ENCODE assay signal across 22 cellular contexts in the genomic region with DNA sequence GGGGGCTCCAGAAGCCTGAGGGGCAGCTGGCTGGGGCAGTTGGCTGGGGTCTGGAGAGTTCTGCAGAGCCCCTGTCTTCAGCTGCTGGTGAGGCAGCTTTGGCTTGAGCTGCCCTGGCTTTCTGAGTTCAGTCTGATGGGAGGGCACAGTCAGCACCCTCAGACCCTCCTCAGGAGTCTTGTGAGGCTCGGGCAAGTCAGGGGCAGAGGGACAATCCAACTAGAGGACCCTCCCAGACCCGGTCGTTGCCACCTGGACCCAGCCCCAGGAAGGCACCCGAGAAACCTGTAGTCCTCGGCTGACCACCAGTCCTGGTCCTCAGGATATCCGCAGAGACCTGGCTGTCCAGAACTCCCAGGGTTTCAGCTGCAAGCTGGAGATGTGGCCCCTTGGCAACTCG. TPM values are rescaled to one million over a fixed set of nuclear protein-coding genes. Genes with fewer than 3 reads are reported as not detected.
"Had no signal": no experiment of that assay in that cellular context is flagged by ENCODE, and none has a peak within 500 bp of the region (broad histone marks: within the 10 kb centered on the region; RNA-seq: fewer than 3 reads in every experiment).

No MANE protein-coding gene starts in this region.

- H3K4me1 ChIP-seq: lower lobe of right lung had no signal

- DNase-seq: dermis blood vessel endothelial cell; dorsolateral prefrontal cortex; effector CD4-positive, alpha-beta T cell; effector memory CD4-positive, alpha-beta T cell; esophagus squamous epithelium; foreskin fibroblast; foreskin melanocyte; gastrocnemius medialis; glutamatergic neuron; head of caudate nucleus; heart right ventricle; hippocampal formation; kidney glomerular epithelial cell; left lung; left ventricle myocardium superior; lower lobe of right lung; mesenchymal stem cell; mucosa of descending colon had no signal

- H3K9me3 ChIP-seq: esophagus squamous epithelium, gastrocnemius medialis, heart right ventricle, left lung, lower lobe of right lung, mucosa of descending colon had no signal

- H3K27ac Mint-ChIP-seq: mesothelial cell of epicardium had no signal

- ATAC-seq: gastrocnemius medialis, left lung, left ventricle myocardium superior, lower lobe of right lung, mucosa of descending colon had no signal

- H3K36me3 ChIP-seq: gastrocnemius medialis, heart right ventricle, left lung, lower lobe of right lung had no signal

- H3K36me3 Mint-ChIP-seq: mesothelial cell of epicardium had no signal

- H3K27ac ChIP-seq: coronary artery, dorsolateral prefrontal cortex, esophagus squamous epithelium, gastrocnemius medialis, heart right ventricle, left lung, lower lobe of right lung had no signal

- H3K27me3 ChIP-seq: dorsolateral prefrontal cortex, esophagus squamous epithelium, left lung had no signal

- H3K4me3 ChIP-seq: coronary artery, dorsolateral prefrontal cortex, esophagus squamous epithelium, gastrocnemius medialis, heart right ventricle, left lung, lower lobe of right lung, mucosa of descending colon had no signal

RNA-seq across cellular contexts. Expression of a gene that starts 1.9 kb away (rescaled TPM):
- total RNA-seq: endothelial cell of umbilical vein, gastrocnemius medialis, left ventricle myocardium superior, mesenteric fat pad had no signal
- polyA plus RNA-seq: endothelial cell of umbilical vein had no signal
